ENCODE assay signal across 28 cellular contexts in genomic region chr20:14892782-14893181, GRCh38.
"Had no signal": no experiment of that assay in that cellular context is flagged by ENCODE, and none has a peak within 500 bp of the region (broad histone marks: within the 10 kb centered on the region; RNA-seq: fewer than 3 reads in every experiment).

No MANE protein-coding gene starts in this region.

- FAIRE-seq: islet of Langerhans had no signal

- H3K36me3 ChIP-seq: heart left ventricle, left ventricle myocardium inferior, ovary, right atrium auricular region, spleen, suprapubic skin, thoracic aorta, tibial artery, vagina had no signal

- H3K4me3 Mint-ChIP-seq: memory B cell; naive thymus-derived CD8-positive, alpha-beta T cell; nephron; neural crest cell; stimulated activated effector memory CD8-positive, alpha-beta T cell treated with anti-CD3 and anti-CD28 coated beads, Interleukin-12 subunit alpha, Interleukin-12 subunit beta, amount 100 ng/mL, for 72 hours; stimulated activated naive CD8-positive, alpha-beta T cell treated with anti-CD3 and anti-CD28 coated beads, Interleukin-15, Interleukin-2, amounts not matched to agents 100 ng/mL and 50 ng/mL, for 24 hours; type B pancreatic cell had no signal

- H3K4me1 Mint-ChIP-seq: immature natural killer cell; memory B cell; naive thymus-derived CD8-positive, alpha-beta T cell; neural crest cell; stimulated activated effector memory CD8-positive, alpha-beta T cell treated with anti-CD3 and anti-CD28 coated beads, Interleukin-12 subunit alpha, Interleukin-12 subunit beta, amount 100 ng/mL, for 72 hours had no signal

- H3K27ac Mint-ChIP-seq: immature natural killer cell; memory B cell; naive thymus-derived CD8-positive, alpha-beta T cell; nephron; progenitor cell of endocrine pancreas; stimulated activated effector memory CD8-positive, alpha-beta T cell treated with anti-CD3 and anti-CD28 coated beads, Interleukin-12 subunit alpha, Interleukin-12 subunit beta, amount 100 ng/mL, for 72 hours; stimulated activated naive CD8-positive, alpha-beta T cell treated with anti-CD3 and anti-CD28 coated beads, Interleukin-15, Interleukin-2, amounts not matched to agents 100 ng/mL and 50 ng/mL, for 24 hours; type B pancreatic cell had no signal

- DNase-seq: heart left ventricle; hypothalamus; immature natural killer cell; kidney; left ventricle myocardium inferior; midbrain; naive thymus-derived CD8-positive, alpha-beta T cell; nucleus accumbens; ovary; spleen; stimulated activated CD4-positive, alpha-beta T cell treated with anti-CD3 and anti-CD28 coated beads, Interleukin-4, amount 100 ng/mL, for 24 hours; stimulated activated naive CD4-positive, alpha-beta T cell; tibial artery had no signal

- H3K9me3 ChIP-seq: left ventricle myocardium inferior, ovary, right atrium auricular region, suprapubic skin, thoracic aorta, tibial artery, vagina had no signal

- H3K27me3 ChIP-seq: heart left ventricle, ovary, right atrium auricular region, spleen, suprapubic skin, tibial artery, vagina had no signal

- H3K9me3 Mint-ChIP-seq: neural crest cell had no signal

- ATAC-seq: heart left ventricle; naive thymus-derived CD8-positive, alpha-beta T cell; sciatic nerve; stimulated activated effector memory CD8-positive, alpha-beta T cell treated with anti-CD3 and anti-CD28 coated beads, Interleukin-12 subunit alpha, Interleukin-12 subunit beta, amount 100 ng/mL, for 72 hours had no signal

- H3K4me3 ChIP-seq: heart left ventricle, left ventricle myocardium inferior, lung, ovary, right atrium auricular region, skin epidermis, spleen, suprapubic skin, thoracic aorta, tibial artery, vagina had no signal

- H3K27ac ChIP-seq: heart left ventricle, left ventricle myocardium inferior, ovary, right atrium auricular region, skin epidermis, spleen, suprapubic skin, thoracic aorta, tibial artery, vagina had no signal

- H3K4me1 ChIP-seq: heart left ventricle, left ventricle myocardium inferior, right atrium auricular region, spleen, tibial artery, vagina had no signal

- H3K36me3 Mint-ChIP-seq: immature natural killer cell; memory B cell; naive thymus-derived CD8-positive, alpha-beta T cell; stimulated activated effector memory CD8-positive, alpha-beta T cell treated with anti-CD3 and anti-CD28 coated beads, Interleukin-12 subunit alpha, Interleukin-12 subunit beta, amount 100 ng/mL, for 72 hours had no signal

- H3K27me3 Mint-ChIP-seq: naive thymus-derived CD8-positive, alpha-beta T cell; progenitor cell of endocrine pancreas; stimulated activated naive CD8-positive, alpha-beta T cell treated with anti-CD3 and anti-CD28 coated beads, Interleukin-15, Interleukin-2, amounts not matched to agents 100 ng/mL and 50 ng/mL, for 24 hours; type B pancreatic cell had no signal
